In genomic region chr6:46011241-46012085, GRCh38 we compare ENCODE assay signal across 9 cellular contexts. TPM values are rescaled to one million over a fixed set of nuclear protein-coding genes. Genes with fewer than 3 reads are reported as not detected.
DNase-seq lines count a peak whose midpoint lies in the region; ATAC-seq and TF ChIP-seq lines count a peak whose summit lies in the region.
"Had no signal": no experiment of that assay in that cellular context is flagged by ENCODE, and none has a peak within 500 bp of the region (broad histone marks: within the 10 kb centered on the region; RNA-seq: fewer than 3 reads in every experiment).

No MANE protein-coding gene starts in this region.

- H3K27me3 ChIP-seq in MM.1S (replicated peaks; ENCODE audit: insufficient read depth, low read length) (no peaks in the 10 kb centered on the region), foreskin keratinocyte (peaks cover 64% of the 10 kb centered on the region)

- no peaks in the 10 kb centered on the region for H3K9me3 Mint-ChIP-seq in Calu3 (ENCODE audit: low read depth, unreplicated experiment)
- no peaks in the 10 kb centered on the region for H3K9me3 Mint-ChIP-seq in activated naive CD4-positive, alpha-beta T cell treated with anti-CD3 and anti-CD28 coated beads, Interleukin-2, amount 10 ng/mL, durations not matched to agents 7 days and 5 days

- no peaks in the 10 kb centered on the region for H4K20me1 ChIP-seq in MM.1S (ENCODE audit: insufficient read depth, low read length)

- no peaks in the 10 kb centered on the region for H3K9me3 ChIP-seq in MM.1S (replicated peaks; ENCODE audit: insufficient read depth, low read length)

- BruUV-seq in Calu3 (replicated peaks; lab: Mats Ljungman, UMichigan): no TSS peak

- no peak for TF ChIP-seq POLR2A in lower leg skin (IDR thresholded peaks at IDR 0.05)

- CTCF ChIA-PET in Calu3 (lab: Charles Lee): interaction anchor here (1.1 to 1.5 kb wide), 2 partner anchors 20 to 51 kb away, joined by 3 to 5 read pairs; no protein-coding TSS in a partner anchor
- CTCF ChIA-PET in activated naive CD4-positive, alpha-beta T cell treated with anti-CD3 and anti-CD28 coated beads, Interleukin-2, amount 10 ng/mL, durations not matched to agents 7 days and 5 days (lab: Charles Lee): interaction anchor here (1.5 kb wide), 1 partner anchor 81 kb away, joined by 7 read pairs; no protein-coding TSS in a partner anchor

- peak overlapping the region; percentile 53 for H3K4me3 Mint-ChIP-seq in Calu3 (ENCODE audit: low read depth, unreplicated experiment)
- peak overlapping the region; percentile 36 for H3K4me3 Mint-ChIP-seq in activated naive CD4-positive, alpha-beta T cell treated with anti-CD3 and anti-CD28 coated beads, Interleukin-2, amount 10 ng/mL, durations not matched to agents 7 days and 5 days
- H3K4me3 Mint-ChIP-seq: brain had no signal

- peak overlapping the region; percentile 51 for H3K4me3 ChIP-seq in MM.1S (ENCODE audit: low read length)
- no peak overlapping the region for H3K4me3 ChIP-seq in lower leg skin (ENCODE audit: low read depth, poor library complexity, severe bottlenecking)

- H3K27me3 Mint-ChIP-seq in Calu3 (ENCODE audit: unreplicated experiment): peaks cover 19% of the 10 kb centered on the region
- H3K27me3 Mint-ChIP-seq in activated naive CD4-positive, alpha-beta T cell treated with anti-CD3 and anti-CD28 coated beads, Interleukin-2, amount 10 ng/mL, durations not matched to agents 7 days and 5 days: peaks cover 19% of the 10 kb centered on the region

- peak overlapping the region; percentile 13; the same call in 1 of the 2 replicates for H3K9ac ChIP-seq in MM.1S (ENCODE audit: low read length)

- peak overlapping the region; percentile 61; the same call in 1 of the 2 replicates for H3K27ac ChIP-seq in MM.1S (ENCODE audit: low read length)
- H3K27ac ChIP-seq in foreskin keratinocyte: no peak overlapping the region

- H3K4me2 ChIP-seq in MM.1S (ENCODE audit: low read depth, low read length): peak overlapping the region; percentile 85

- H3K36me3 ChIP-seq in MM.1S (replicated peaks; ENCODE audit: insufficient read depth, low read length): no peaks in the 10 kb centered on the region

- peaks cover 18% of the 10 kb centered on the region for H3K4me1 ChIP-seq in MM.1S (ENCODE audit: low read length)
- H3K4me1 ChIP-seq in foreskin keratinocyte: no peaks in the 10 kb centered on the region

- H3K9me2 ChIP-seq in MM.1S (replicated peaks; ENCODE audit: insufficient read depth, low read length): no peaks in the 10 kb centered on the region

- peaks cover 16% of the 10 kb centered on the region for H3K36me3 Mint-ChIP-seq in Calu3 (ENCODE audit: insufficient read depth, unreplicated experiment)
- H3K36me3 Mint-ChIP-seq in activated naive CD4-positive, alpha-beta T cell treated with anti-CD3 and anti-CD28 coated beads, Interleukin-2, amount 10 ng/mL, durations not matched to agents 7 days and 5 days: peaks cover 3% of the 10 kb centered on the region
- H3K36me3 Mint-ChIP-seq: brain had no signal

- H3K4me1 Mint-ChIP-seq in Calu3 (ENCODE audit: low read depth, unreplicated experiment): peaks cover 27% of the 10 kb centered on the region
- H3K4me1 Mint-ChIP-seq in activated naive CD4-positive, alpha-beta T cell treated with anti-CD3 and anti-CD28 coated beads, Interleukin-2, amount 10 ng/mL, durations not matched to agents 7 days and 5 days: peaks cover 64% of the 10 kb centered on the region

- DNase-seq in Calu3 (peak; percentile 49), MM.1S (peak; percentile 83), non-pigmented ciliary epithelial cell (ENCODE audit: low read depth) (peak; percentile 13), lower leg skin (ENCODE audit: low spot score in 2 of 2) (no peak), foreskin keratinocyte (no peak), AML-193 (lab: John Stamatoyannopoulos, UW) (no peak)
- DNase-seq in activated naive CD4-positive, alpha-beta T cell treated with anti-CD3 and anti-CD28 coated beads, Interleukin-2, amount 10 ng/mL, durations not matched to agents 7 days and 5 days: peak; percentile 82

- intact Hi-C loops in Calu3 (cut with micrococcal nuclease; ENCODE audit: unreplicated experiment): loop anchor here (10.0 kb wide), 1 partner anchor 77 kb away; no protein-coding TSS in a partner anchor
- intact Hi-C loops in lower leg skin (cut with DNase I; ENCODE audit: low total_unique reads): no loop called here

- H3F3A ChIP-seq in MM.1S (ENCODE audit: insufficient read depth, low read length): peaks cover 6% of the 10 kb centered on the region; the same call in 1 of the 2 replicates

- ATAC-seq in GM21717 (IDR thresholded peaks at IDR 0.05; ENCODE audit: unreplicated experiment): peak; percentile 99
- no peak for ATAC-seq in foreskin keratinocyte

- H3K27ac Mint-ChIP-seq in Calu3 (ENCODE audit: unreplicated experiment): peak overlapping the region; percentile 77
- H3K27ac Mint-ChIP-seq in activated naive CD4-positive, alpha-beta T cell treated with anti-CD3 and anti-CD28 coated beads, Interleukin-2, amount 10 ng/mL, durations not matched to agents 7 days and 5 days: peak overlapping the region; percentile 90

- H3K79me2 ChIP-seq in MM.1S (ENCODE audit: low read length): no peaks in the 10 kb centered on the region

- H2AFZ ChIP-seq in MM.1S (ENCODE audit: low read length): peak overlapping the region; percentile 47

- WGBS in lower leg skin, 2 donors: 69 to 81% methylated on average over 7 of the region's 7 CpGs

- TF ChIP-seq CTCF in Calu3 (IDR thresholded peaks at IDR 0.05; ENCODE audit: unreplicated experiment) (no peak), MM.1S (IDR thresholded peaks at IDR 0.05; ENCODE audit: low read length) (no peak), lower leg skin (IDR thresholded peaks at IDR 0.05) (no peak), foreskin keratinocyte (conservative IDR thresholded peaks at IDR 0.05) (no peak)

RNA-seq across cellular contexts. Expression of gene CLIC5, which starts 4.2 kb away (rescaled TPM):
- total RNA-seq in Calu3 (2022): 3.3 and 5.1 TPM in 2 replicates
- 1 to 10 TPM; 1.2 to 1.9 (median 1.4) TPM for total RNA-seq in lower leg skin
- total RNA-seq in foreskin keratinocyte: not detected in 2 replicates
- not detected in 2 replicates for polyA plus RNA-seq in foreskin keratinocyte

Comparison
In these comparisons a context has a peak if more than half of its experiments do, and no peak if none do; other contexts are left out.
1. DNase-seq: peak in Calu3 (single experiment), MM.1S (single experiment), activated naive CD4-positive, alpha-beta T cell treated with anti-CD3 and anti-CD28 coated beads, Interleukin-2, amount 10 ng/mL, durations not matched to agents 7 days and 5 days (single experiment) and non-pigmented ciliary epithelial cell (single experiment); none in lower leg skin (0 of 2), foreskin keratinocyte (0 of 2) and AML-193 (0 of 2).